Comparison of ENCODE assay signal across 12 cellular contexts in genomic region chr2:168594778-168595177, GRCh38.
DNase-seq lines count a peak whose midpoint lies in the region; ATAC-seq and TF ChIP-seq lines count a peak whose summit lies in the region.
"Had no signal": no experiment of that assay in that cellular context is flagged by ENCODE, and none has a peak within 500 bp of the region (broad histone marks: within the 10 kb centered on the region; RNA-seq: fewer than 3 reads in every experiment).

No MANE protein-coding gene starts in this region.

- TF ChIP-seq POLR2A in tibial nerve (IDR thresholded peaks at IDR 0.05), result no peak
- TF ChIP-seq POLR2A in adrenal gland (IDR thresholded peaks at IDR 0.05), result no peak

- H3K27ac Mint-ChIP-seq in activated CD8-positive, alpha-beta T cell treated with anti-CD3 and anti-CD28 coated beads for 36 hours, result no peak overlapping the region
- H3K27ac Mint-ChIP-seq in activated CD4-positive, alpha-beta memory T cell treated with anti-CD3 and anti-CD28 coated beads, Interleukin-2, amount 10 ng/mL, durations not matched to agents 7 days and 5 days, result no peak overlapping the region

- POLR2A ChIA-PET in activated CD8-positive, alpha-beta T cell treated with anti-CD3 and anti-CD28 coated beads for 36 hours (lab: Charles Lee), result no interaction called here
- POLR2A ChIA-PET in activated CD4-positive, alpha-beta memory T cell treated with anti-CD3 and anti-CD28 coated beads, Interleukin-2, amount 10 ng/mL, durations not matched to agents 7 days and 5 days (lab: Charles Lee), result no interaction called here

- no peak for TF ChIP-seq EP300 in tibial nerve (IDR thresholded peaks at IDR 0.05)

- H3K36me3 ChIP-seq in tibial nerve (no peaks in the 10 kb centered on the region), adrenal gland (replicated peaks in 1 of 2) (no peaks in the 10 kb centered on the region)
- H3K36me3 ChIP-seq: pancreas had no signal

- ATAC-seq in GM18517 (IDR thresholded peaks at IDR 0.05; ENCODE audit: unreplicated experiment) (peak; percentile 91), HG03039 (IDR thresholded peaks at IDR 0.05; ENCODE audit: unreplicated experiment) (peak; percentile 78)
- ATAC-seq in activated CD8-positive, alpha-beta T cell treated with anti-CD3 and anti-CD28 coated beads for 36 hours, result peak; percentile 39
- ATAC-seq: pancreas had no signal

- CTCF ChIA-PET in activated CD8-positive, alpha-beta T cell treated with anti-CD3 and anti-CD28 coated beads for 36 hours (lab: Charles Lee), result no interaction called here
- CTCF ChIA-PET in activated CD4-positive, alpha-beta memory T cell treated with anti-CD3 and anti-CD28 coated beads, Interleukin-2, amount 10 ng/mL, durations not matched to agents 7 days and 5 days (lab: Charles Lee), result no interaction called here

- 69 to 75% methylated on average over 1 of the region's 1 CpG for WGBS in tibial nerve, 2 donors
- WGBS in adrenal gland, 4 donors, result 76 to 85% (median 84%) methylated on average over 1 of the region's 1 CpG

- H3K9me3 ChIP-seq in tibial nerve (no peaks in the 10 kb centered on the region), adrenal gland (replicated peaks in 1 of 3) (no peaks in the 10 kb centered on the region)
- H3K9me3 ChIP-seq: pancreas had no signal

- no peak overlapping the region for H3K27ac ChIP-seq in tibial nerve
- H3K27ac ChIP-seq in adrenal gland, result no peak overlapping the region
- H3K27ac ChIP-seq: pancreas had no signal

- intact Hi-C loops in activated CD8-positive, alpha-beta T cell treated with anti-CD3 and anti-CD28 coated beads for 36 hours (cut with micrococcal nuclease), result no loop called here
- intact Hi-C loops in adrenal gland (cut with DNase I), result no loop called here

- H3K4me3 ChIP-seq in tibial nerve (no peak overlapping the region), adrenal gland (no peak overlapping the region)
- H3K4me3 ChIP-seq: pancreas had no signal

- no peaks in the 10 kb centered on the region for H3K36me3 Mint-ChIP-seq in activated CD8-positive, alpha-beta T cell treated with anti-CD3 and anti-CD28 coated beads for 36 hours (ENCODE audit: low read depth)
- H3K36me3 Mint-ChIP-seq in activated CD4-positive, alpha-beta memory T cell treated with anti-CD3 and anti-CD28 coated beads, Interleukin-2, amount 10 ng/mL, durations not matched to agents 7 days and 5 days (ENCODE audit: low read depth), result no peaks in the 10 kb centered on the region

- H3K27me3 ChIP-seq in tibial nerve (no peaks in the 10 kb centered on the region), adrenal gland (no peaks in the 10 kb centered on the region)
- H3K27me3 ChIP-seq: pancreas had no signal

- TF ChIP-seq CTCF in GM20000 (IDR thresholded peaks at IDR 0.05; ENCODE audit: extremely low read depth, missing control alignments), result no peak
- TF ChIP-seq CTCF in activated CD8-positive, alpha-beta T cell treated with anti-CD3 and anti-CD28 coated beads for 36 hours (IDR thresholded peaks at IDR 0.05), result no peak
- TF ChIP-seq CTCF in tibial nerve (IDR thresholded peaks at IDR 0.05), result no peak
- no peak for TF ChIP-seq CTCF in adrenal gland (IDR thresholded peaks at IDR 0.05)

- H3K4me1 Mint-ChIP-seq in activated CD8-positive, alpha-beta T cell treated with anti-CD3 and anti-CD28 coated beads for 36 hours (ENCODE audit: low read depth), result peaks cover 40% of the 10 kb centered on the region
- H3K4me1 Mint-ChIP-seq in activated CD4-positive, alpha-beta memory T cell treated with anti-CD3 and anti-CD28 coated beads, Interleukin-2, amount 10 ng/mL, durations not matched to agents 7 days and 5 days, result peaks cover 8% of the 10 kb centered on the region

- no peaks in the 10 kb centered on the region for H3K9me3 Mint-ChIP-seq in activated CD8-positive, alpha-beta T cell treated with anti-CD3 and anti-CD28 coated beads for 36 hours
- no peaks in the 10 kb centered on the region for H3K9me3 Mint-ChIP-seq in activated CD4-positive, alpha-beta memory T cell treated with anti-CD3 and anti-CD28 coated beads, Interleukin-2, amount 10 ng/mL, durations not matched to agents 7 days and 5 days

- no peaks in the 10 kb centered on the region for H3K27me3 Mint-ChIP-seq in activated CD8-positive, alpha-beta T cell treated with anti-CD3 and anti-CD28 coated beads for 36 hours
- no peaks in the 10 kb centered on the region for H3K27me3 Mint-ChIP-seq in activated CD4-positive, alpha-beta memory T cell treated with anti-CD3 and anti-CD28 coated beads, Interleukin-2, amount 10 ng/mL, durations not matched to agents 7 days and 5 days

- H3K4me3 Mint-ChIP-seq in activated CD8-positive, alpha-beta T cell treated with anti-CD3 and anti-CD28 coated beads for 36 hours, result no peak overlapping the region
- H3K4me3 Mint-ChIP-seq in activated CD4-positive, alpha-beta memory T cell treated with anti-CD3 and anti-CD28 coated beads, Interleukin-2, amount 10 ng/mL, durations not matched to agents 7 days and 5 days, result no peak overlapping the region

- DNase-seq in GM20000 (ENCODE audit: low spot score) (peak; percentile 38), tibial nerve (ENCODE audit: low spot score in 2 of 2) (no peak), adrenal gland (no peak), NCI-H2227 treated with DMSO at 0.1 percent for 48 hours (lab: John Stamatoyannopoulos, UW) (no peak)
- DNase-seq in activated CD8-positive, alpha-beta T cell treated with anti-CD3 and anti-CD28 coated beads for 36 hours, result no peak
- DNase-seq in activated CD4-positive, alpha-beta memory T cell treated with anti-CD3 and anti-CD28 coated beads, Interleukin-2, amount 10 ng/mL, durations not matched to agents 7 days and 5 days, result no peak
- DNase-seq: activated CD4-positive, alpha-beta T cell treated with anti-CD3 and anti-CD28 coated beads for 48 hours; kidney glomerular epithelial cell; NCI-H1436; pancreas had no signal

- H3K4me1 ChIP-seq in tibial nerve (peaks cover 0 to 9% (median 0%) of the 10 kb centered on the region in 4 donors), adrenal gland (replicated peaks in 1 of 2) (no peaks in the 10 kb centered on the region)

Comparison
In these comparisons a context has a peak if more than half of its experiments do, and no peak if none do; other contexts are left out.
1. ATAC-seq: peak in every context shown above with its lines; median percentile 91 in GM18517; 78 in HG03039; 39 in activated CD8-positive, alpha-beta T cell treated with anti-CD3 and anti-CD28 coated beads for 36 hours.